Comparison of ENCODE assay signal across 2 cellular contexts in genomic region chr19:18350490-18350889, GRCh38.
TF ChIP-seq lines count a peak whose summit lies in the region.

No MANE protein-coding gene starts in this region.

TF ChIP-seq in HCT116, 20 proteins besides CTCF, POLR2A, EP300 and RAD21:
- TF ChIP-seq YY1 (IDR thresholded peaks at IDR 0.05; ENCODE audit: extremely low read depth, insufficient replicate concordance, low read depth, low read length): no peak
- no peak for TF ChIP-seq ELF1 (IDR thresholded peaks at IDR 0.05; ENCODE audit: borderline replicate concordance, low read depth)
- no peak for TF ChIP-seq JUND (IDR thresholded peaks at IDR 0.05)
- TF ChIP-seq SP1 (IDR thresholded peaks at IDR 0.05; ENCODE audit: low read depth): no peak

TF ChIP-seq in H1, 55 proteins besides CTCF, POLR2A, EP300 and RAD21:
- TF ChIP-seq GABPA (IDR thresholded peaks at IDR 0.05; ENCODE audit: borderline replicate concordance, insufficient read depth, low read length) (no peak), SP4 (IDR thresholded peaks at IDR 0.05; ENCODE audit: low read length) (no peak)
